ENCODE assay signal across 22 cellular contexts in genomic region chr11:377883-378500, GRCh38. TPM values are rescaled to one million over a fixed set of nuclear protein-coding genes. Genes with fewer than 3 reads are reported as not detected.
A peak's percentile ranks its signal among the peaks of the same experiment; 100 is the strongest.
DNase-seq lines count a peak whose midpoint lies in the region; ATAC-seq, FAIRE-seq and TF ChIP-seq lines count a peak whose summit lies in the region.
"Had no signal": no experiment of that assay in that cellular context is flagged by ENCODE, and none has a peak within 500 bp of the region (broad histone marks: within the 10 kb centered on the region; RNA-seq: fewer than 3 reads in every experiment).

No MANE protein-coding gene starts in this region.

- no peak for FAIRE-seq in RCC 7860 (lab: Jason Lieb, UNC)
- FAIRE-seq: D721Med, GM12892, GM18507, H54 had no signal

- peaks cover 33 to 56% (median 46%) of the 10 kb centered on the region in 3 experiments for H3K36me3 Mint-ChIP-seq in H9 (ENCODE audit: insufficient read depth in 1 of 3, low read depth in 3 of 3)
- no peaks in the 10 kb centered on the region for H3K36me3 Mint-ChIP-seq in T-helper 17 cell (ENCODE audit: low read depth)
- H3K36me3 Mint-ChIP-seq: CD8-positive, alpha-beta memory T cell had no signal

- WGBS in H9 (ENCODE audit: extremely low coverage, insufficient read length, low lambda C conversion rate): no CpG with 5 or more reads among the region's 11 CpGs

- H3K4me1 ChIP-seq in H9 (ENCODE audit: insufficient read depth, low read length): no peaks in the 10 kb centered on the region
- H3K4me1 ChIP-seq in osteoblast (ENCODE audit: insufficient read depth, low read length): no peaks in the 10 kb centered on the region

- H2AFZ ChIP-seq in H9 (ENCODE audit: low read length): no peak overlapping the region
- no peak overlapping the region for H2AFZ ChIP-seq in osteoblast (ENCODE audit: low read length)
- H2AFZ ChIP-seq: PC-9 had no signal

- no peak overlapping the region for H2BK20ac ChIP-seq in H9 (ENCODE audit: low read depth, low read length, poor library complexity, severe bottlenecking)

- H3K14ac ChIP-seq in H9 (ENCODE audit: insufficient read depth, low read length): no peak overlapping the region

- no peak overlapping the region for H4K91ac ChIP-seq in H9 (ENCODE audit: insufficient read length, low read depth, low read length)

- TF ChIP-seq CTCF in H9 (conservative IDR thresholded peaks at IDR 0.05): no peak
- TF ChIP-seq CTCF in osteoblast (IDR thresholded peaks at IDR 0.05; ENCODE audit: extremely low read depth, low read depth, low read length): no peak

- no peaks in the 10 kb centered on the region for H4K20me1 ChIP-seq in H9 (ENCODE audit: control insufficient read depth, insufficient read depth, insufficient read length)
- H4K20me1 ChIP-seq in osteoblast (ENCODE audit: insufficient read depth, low read length): no peaks in the 10 kb centered on the region

- peaks cover 0 to 3% of the 10 kb centered on the region in 2 experiments; a peak in 1 of 4 replicates for H3K4me1 Mint-ChIP-seq in H9
- H3K4me1 Mint-ChIP-seq in T-helper 17 cell: peaks cover 13% of the 10 kb centered on the region

- H2BK12ac ChIP-seq in H9 (ENCODE audit: insufficient read length, low read depth, low read length): no peak overlapping the region

- H3K9me3 ChIP-seq in H9 (ENCODE audit: control insufficient read depth, low read depth, low read length) (no peaks in the 10 kb centered on the region), T-helper 17 cell (ENCODE audit: control insufficient read depth, low read length, poor library complexity, severe bottlenecking) (no peaks in the 10 kb centered on the region), osteoblast (ENCODE audit: low read depth, low read length) (no peaks in the 10 kb centered on the region)

- H3K79me2 ChIP-seq in H9 (ENCODE audit: insufficient read depth, low read length) (no peaks in the 10 kb centered on the region), osteoblast (ENCODE audit: insufficient read depth, low read length) (no peaks in the 10 kb centered on the region)

- no peaks in the 10 kb centered on the region; a peak in 2 of 5 replicates for H3K9me3 Mint-ChIP-seq in H9
- H3K9me3 Mint-ChIP-seq: CD8-positive, alpha-beta memory T cell had no signal

- H3K9ac ChIP-seq in H9 (ENCODE audit: extremely low read depth, insufficient read length, low read length): no peak overlapping the region

- H3K4me3 Mint-ChIP-seq in H9 (peak overlapping the region in 1 of 2 experiments; percentile 39; a peak in 3 of 5 replicates), T-helper 17 cell (no peak overlapping the region)

- no peak overlapping the region for H3K56ac ChIP-seq in H9 (ENCODE audit: insufficient read length, low read depth, low read length)

- H3K27me3 Mint-ChIP-seq in H9 (ENCODE audit: low read depth) (no peaks in the 10 kb centered on the region), T-helper 17 cell (peaks cover under 1% of the 10 kb centered on the region)

- no peak overlapping the region for H2BK5ac ChIP-seq in H9 (ENCODE audit: insufficient read length, low read length)

- no peak overlapping the region for H4K8ac ChIP-seq in H9 (replicated peaks; ENCODE audit: insufficient read length, low read depth, low read length)

- ATAC-seq in T-helper 17 cell: no peak
- no peak for ATAC-seq in GM21381 (IDR thresholded peaks at IDR 0.05; ENCODE audit: unreplicated experiment)
- ATAC-seq: Right ventricle myocardium inferior had no signal

- H2AK5ac ChIP-seq in H9 (ENCODE audit: insufficient read length, low read length): no peak overlapping the region

- H3K36me3 ChIP-seq in osteoblast (ENCODE audit: insufficient read depth, low read length): no peaks in the 10 kb centered on the region

- no peak overlapping the region for H3K4me3 ChIP-seq in osteoblast (ENCODE audit: insufficient read depth, low read length)
- H3K4me3 ChIP-seq: PC-9 had no signal

- H3K79me1 ChIP-seq in H9 (ENCODE audit: insufficient read depth, low read depth, low read length, poor library complexity, severe bottlenecking): no peaks in the 10 kb centered on the region

- H3T11ph ChIP-seq in H9 (ENCODE audit: low read length): no peak overlapping the region

- H3K27ac ChIP-seq in H9 (ENCODE audit: insufficient read length, low read depth, low read length) (no peak overlapping the region), osteoblast (ENCODE audit: low read depth, low read length) (no peak overlapping the region)
- H3K27ac ChIP-seq: PC-9 had no signal

- no peak overlapping the region for H2BK15ac ChIP-seq in H9 (ENCODE audit: low read depth, low read length)

- no peak overlapping the region for H3K4ac ChIP-seq in H9 (ENCODE audit: low read depth, low read length)

- H3K18ac ChIP-seq in H9 (ENCODE audit: insufficient read length, low read depth, low read length): no peak overlapping the region

- H3K23ac ChIP-seq in H9 (ENCODE audit: insufficient read length, low read depth, low read length): no peak overlapping the region

- H4K5ac ChIP-seq in H9 (ENCODE audit: insufficient read length, low read depth, low read length): no peak overlapping the region

- peak overlapping the region; percentile 9 to 51 (median 23); a peak in 5 of 7 replicates for H3K27ac Mint-ChIP-seq in H9
- H3K27ac Mint-ChIP-seq in T-helper 17 cell: peak overlapping the region; percentile 66

- DNase-seq in H9 (no peak), T-helper 17 cell (no peak), epidermal melanocyte (ENCODE audit: insufficient read length, low spot score) (peak; percentile 18), osteoblast (ENCODE audit: insufficient read length, low spot score, missing footprints) (peak; percentile 86), RCC 7860 (ENCODE audit: low spot score) (no peak)
- DNase-seq in activated CD4-positive, alpha-beta T cell treated with anti-CD3 and anti-CD28 coated beads, Interleukin-2, amount 50 U/mL, for 1 hour: no peak
- DNase-seq: C1 segment of cervical spinal cord; CD8-positive, alpha-beta memory T cell; Karpas-422; NCI-H1417 treated with DMSO at 0.1 percent for 48 hours; NCI-H187 treated with DMSO at 0.1 percent for 48 hours; NCI-H2227 treated with DMSO at 0.1 percent for 48 hours; NCI-H510A treated with DMSO at 0.1 percent for 48 hours; PC-9 had no signal

- H3K23me2 ChIP-seq in H9 (ENCODE audit: insufficient read length, low read depth, low read length, poor library complexity, severe bottlenecking): no peaks in the 10 kb centered on the region

- no peaks in the 10 kb centered on the region for H3K27me3 ChIP-seq in H9 (ENCODE audit: insufficient read depth, low read length)
- no peaks in the 10 kb centered on the region for H3K27me3 ChIP-seq in osteoblast (ENCODE audit: insufficient read depth, low read length)

- no peak overlapping the region for H2BK120ac ChIP-seq in H9 (ENCODE audit: low read depth, low read length, poor library complexity, severe bottlenecking)

- H3K4me2 ChIP-seq in H9 (ENCODE audit: insufficient read depth, insufficient read length, low read length): no peak overlapping the region
- no peak overlapping the region for H3K4me2 ChIP-seq in osteoblast (ENCODE audit: insufficient read depth, low read length)
- H3K4me2 ChIP-seq: PC-9 had no signal

RNA-seq across cellular contexts. Expression of gene B4GALNT4, which starts 8.7 kb away (rescaled TPM):
- total RNA-seq in H9 (2021) (101 and 105 TPM in 2 replicates), T-helper 17 cell (1 to 10 TPM; 6.0 to 8.6 TPM), osteoblast (0.88 and 2.2 TPM in 2 replicates)
- total RNA-seq: HT-29 had no signal

RNA-seq across cellular contexts. Expression of gene PKP3, which starts 16.0 kb away (rescaled TPM):
- total RNA-seq in H9 (2021): 41.7 and 43.8 TPM in 2 replicates
- not detected for total RNA-seq in T-helper 17 cell
- total RNA-seq in osteoblast: 0.88 and 2.5 TPM in 2 replicates
- total RNA-seq: CD8-positive, alpha-beta memory T cell; SK-MEL-5 had no signal

RNA-seq across cellular contexts. Expression of gene SIGIRR, which starts 36.8 kb away (rescaled TPM):
- total RNA-seq in H9 (2021): 85.7 and 89.7 TPM in 2 replicates
- total RNA-seq in T-helper 17 cell: 100 to 1,000 TPM; 353 to 409 TPM
- total RNA-seq in osteoblast: 10.9 and 14.5 TPM in 2 replicates

RNA-seq across cellular contexts. Expression of gene IFITM3, which starts 57.3 kb away (rescaled TPM):
- total RNA-seq in H9 (2021): 419 and 425 TPM in 2 replicates
- 10 to 100 TPM in 1 of 2 donors, 1 to 10 TPM in 1; 2.5 to 25.2 TPM for total RNA-seq in T-helper 17 cell
- 98.4 and 116 TPM in 2 replicates for total RNA-seq in osteoblast

Comparison
In these comparisons a context has a peak if more than half of its experiments do, and no peak if none do; other contexts are left out.
1. DNase-seq: peak in epidermal melanocyte (single experiment) and osteoblast (single experiment); none in H9 (single experiment), T-helper 17 cell (0 of 3), RCC 7860 (single experiment) and activated CD4-positive, alpha-beta T cell treated with anti-CD3 and anti-CD28 coated beads, Interleukin-2, amount 50 U/mL, for 1 hour (single experiment).
2. RNA of gene B4GALNT4, which starts 8.7 kb away (total RNA-seq): 101 to 105 TPM in H9; 6.0 to 8.6 TPM in T-helper 17 cell and 0.88 to 2.2 TPM in osteoblast; every median in the first group is over 10 times any median in the second.
3. RNA of gene PKP3, which starts 16.0 kb away (total RNA-seq): 41.7 to 43.8 TPM in H9; 0.88 to 2.5 TPM in osteoblast and not detected in T-helper 17 cell; every median in the first group is over 10 times any median in the second.